In genomic region chr10:58695022-58695421, GRCh38 we compare ENCODE assay signal across 21 cellular contexts.
DNase-seq lines count a peak whose midpoint lies in the region; ATAC-seq, FAIRE-seq and TF ChIP-seq lines count a peak whose summit lies in the region.
"Had no signal": no experiment of that assay in that cellular context is flagged by ENCODE, and none has a peak within 500 bp of the region (broad histone marks: within the 10 kb centered on the region; RNA-seq: fewer than 3 reads in every experiment).

No MANE protein-coding gene starts in this region.

- no peak for TF ChIP-seq POLR2A in H54 (IDR thresholded peaks at IDR 0.05; ENCODE audit: low read depth, low read length)

- H3K4me1 ChIP-seq in osteoblast (ENCODE audit: insufficient read depth, low read length) (peaks cover 36% of the 10 kb centered on the region), hepatocyte (ENCODE audit: insufficient read depth) (no peaks in the 10 kb centered on the region)
- H3K4me1 ChIP-seq: HAP-1 had no signal

- in situ Hi-C loops in brain microvascular endothelial cell (cut with HindIII; ENCODE audit: low pct_ligation_motif_present, low sequenced_read_pairs), result no loop called here

- FAIRE-seq in H54 (lab: Jason Lieb, UNC), result peak; percentile 20
- FAIRE-seq: G401.6, GM12892, GM19239 had no signal

- H3K4me3 ChIP-seq in brain microvascular endothelial cell (ENCODE audit: low read depth, low read length) (no peak overlapping the region), fibroblast of the aortic adventitia (ENCODE audit: low read depth, low read length) (no peak overlapping the region), osteoblast (ENCODE audit: insufficient read depth, low read length) (no peak overlapping the region), hepatocyte (no peak overlapping the region)
- H3K4me3 ChIP-seq: BLaER1, GM23338, HAP-1 had no signal

- no peaks in the 10 kb centered on the region for H3K27me3 ChIP-seq in brain microvascular endothelial cell (replicated peaks)
- H3K27me3 ChIP-seq in osteoblast (ENCODE audit: insufficient read depth, low read length), result no peaks in the 10 kb centered on the region
- H3K27me3 ChIP-seq in hepatocyte, result no peaks in the 10 kb centered on the region
- H3K27me3 ChIP-seq: BLaER1 had no signal

- H3K36me3 ChIP-seq in brain microvascular endothelial cell (replicated peaks) (no peaks in the 10 kb centered on the region), osteoblast (ENCODE audit: insufficient read depth, low read length) (peaks cover 13% of the 10 kb centered on the region), hepatocyte (replicated peaks; ENCODE audit: insufficient read depth, low read depth) (no peaks in the 10 kb centered on the region)
- H3K36me3 ChIP-seq: BLaER1, HAP-1 had no signal

- H3K9me2 ChIP-seq in hepatocyte (replicated peaks; ENCODE audit: insufficient read depth), result no peaks in the 10 kb centered on the region

- DNase-seq in H54 (ENCODE audit: insufficient read length, low spot score) (no peak), brain microvascular endothelial cell (no peak), fibroblast of the aortic adventitia (ENCODE audit: low read depth) (peak; percentile 48), osteoblast (ENCODE audit: insufficient read length, low spot score, missing footprints) (no peak), hepatocyte (ENCODE audit: low spot score) (no peak), kidney tubule cell (ENCODE audit: low spot score) (no peak)
- no peak for DNase-seq in activated T-cell treated with anti-CD3 and anti-CD28 coated beads, Interleukin-2, amount 50 U/mL, for 48 hours
- DNase-seq: Caco-2; CD4-positive, CD25-positive, alpha-beta regulatory T cell; CD8-positive, alpha-beta T cell; DMS153; DND-41; HFFc6 had no signal

- 74% methylated on average over 4 of the region's 5 CpGs for WGBS in hepatocyte (ENCODE audit: low lambda C conversion rate, missing lambda C conversion rate)

- H3K4me2 ChIP-seq in osteoblast (ENCODE audit: insufficient read depth, low read length), result no peak overlapping the region
- H3K4me2 ChIP-seq in hepatocyte, result no peak overlapping the region
- H3K4me2 ChIP-seq: BLaER1, GM23338 had no signal

- no peak overlapping the region for H2AFZ ChIP-seq in osteoblast (ENCODE audit: low read length)
- H2AFZ ChIP-seq in hepatocyte, result no peak overlapping the region
- H2AFZ ChIP-seq: GM23338 had no signal

- ATAC-seq in HG02642 (IDR thresholded peaks at IDR 0.05; ENCODE audit: poor library complexity, unreplicated experiment), result no peak
- ATAC-seq: CD8-positive, alpha-beta T cell; GM23338 had no signal

- TF ChIP-seq CTCF in brain microvascular endothelial cell (IDR thresholded peaks at IDR 0.05; ENCODE audit: low read depth, low read length, missing control alignments) (no peak), fibroblast of the aortic adventitia (IDR thresholded peaks at IDR 0.05; ENCODE audit: insufficient read depth, low read length) (no peak), osteoblast (IDR thresholded peaks at IDR 0.05; ENCODE audit: extremely low read depth, low read depth, low read length) (no peak), hepatocyte (IDR thresholded peaks at IDR 0.05; ENCODE audit: poor library complexity) (no peak)

- H3K79me2 ChIP-seq in osteoblast (ENCODE audit: insufficient read depth, low read length), result peaks cover 74% of the 10 kb centered on the region
- H3K79me2 ChIP-seq in hepatocyte, result peaks cover 15% of the 10 kb centered on the region

- H3K9me3 ChIP-seq in osteoblast (ENCODE audit: low read depth, low read length), result peaks cover 5% of the 10 kb centered on the region
- no peaks in the 10 kb centered on the region for H3K9me3 ChIP-seq in hepatocyte (ENCODE audit: low read depth)
- H3K9me3 ChIP-seq: BLaER1, HAP-1 had no signal

- H4K20me1 ChIP-seq in osteoblast (ENCODE audit: insufficient read depth, low read length), result peaks cover 25% of the 10 kb centered on the region
- no peaks in the 10 kb centered on the region for H4K20me1 ChIP-seq in hepatocyte (ENCODE audit: insufficient read depth, poor library complexity, severe bottlenecking)
- H4K20me1 ChIP-seq: BLaER1 had no signal

- H3K27ac ChIP-seq in brain microvascular endothelial cell, result peak overlapping the region; percentile 11
- H3K27ac ChIP-seq in osteoblast (ENCODE audit: low read depth, low read length), result peak overlapping the region; percentile 69
- no peak overlapping the region for H3K27ac ChIP-seq in hepatocyte
- H3K27ac ChIP-seq: BLaER1, C4-2B had no signal
